In genomic region chr15:44485880-44486279, GRCh38 we compare ENCODE assay signal across 21 cellular contexts. TPM values are rescaled to one million over a fixed set of nuclear protein-coding genes. Genes with fewer than 3 reads are reported as not detected.
DNase-seq lines count a peak whose midpoint lies in the region; ATAC-seq and TF ChIP-seq lines count a peak whose summit lies in the region.
"Had no signal": no experiment of that assay in that cellular context is flagged by ENCODE, and none has a peak within 500 bp of the region (broad histone marks: within the 10 kb centered on the region; RNA-seq: fewer than 3 reads in every experiment).

No MANE protein-coding gene starts in this region.

- POLR2A ChIA-PET in activated CD8-positive, alpha-beta T cell treated with anti-CD3 and anti-CD28 coated beads for 36 hours (lab: Charles Lee), result no interaction called here
- POLR2A ChIA-PET in activated CD8-positive, alpha-beta T cell treated with anti-CD3 and anti-CD28 coated beads, Interleukin-2, amount 10 ng/mL, durations not matched to agents 7 days and 5 days (lab: Charles Lee), result no interaction called here

- no peaks in the 10 kb centered on the region for H3K27me3 Mint-ChIP-seq in activated CD8-positive, alpha-beta T cell treated with anti-CD3 and anti-CD28 coated beads for 36 hours
- no peaks in the 10 kb centered on the region for H3K27me3 Mint-ChIP-seq in activated CD8-positive, alpha-beta T cell treated with anti-CD3 and anti-CD28 coated beads, Interleukin-2, amount 10 ng/mL, durations not matched to agents 7 days and 5 days (ENCODE audit: low read depth)
- H3K27me3 Mint-ChIP-seq in natural killer cell treated with Interleukin-12 subunit alpha and Interleukin-12 subunit beta and Interleukin-15 and Interleukin-18, amount 100 ng/mL, for 72 hours, result no peaks in the 10 kb centered on the region
- H3K27me3 Mint-ChIP-seq in natural killer cell (ENCODE audit: low read depth in 2 of 2) (no peaks in the 10 kb centered on the region), memory B cell (no peaks in the 10 kb centered on the region)

- no peaks in the 10 kb centered on the region for H3K9me3 Mint-ChIP-seq in activated CD8-positive, alpha-beta T cell treated with anti-CD3 and anti-CD28 coated beads for 36 hours
- no peaks in the 10 kb centered on the region for H3K9me3 Mint-ChIP-seq in activated CD8-positive, alpha-beta T cell treated with anti-CD3 and anti-CD28 coated beads, Interleukin-2, amount 10 ng/mL, durations not matched to agents 7 days and 5 days (ENCODE audit: insufficient read depth)
- H3K9me3 Mint-ChIP-seq in natural killer cell treated with Interleukin-12 subunit alpha and Interleukin-12 subunit beta and Interleukin-15 and Interleukin-18, amount 100 ng/mL, for 72 hours, result no peaks in the 10 kb centered on the region
- H3K9me3 Mint-ChIP-seq in natural killer cell, result no peaks in the 10 kb centered on the region
- no peaks in the 10 kb centered on the region for H3K9me3 Mint-ChIP-seq in memory B cell
- H3K9me3 Mint-ChIP-seq: CD14-positive monocyte, H9 had no signal

- H3K27ac Mint-ChIP-seq in activated CD8-positive, alpha-beta T cell treated with anti-CD3 and anti-CD28 coated beads for 36 hours, result peak overlapping the region; percentile 78
- no peak overlapping the region for H3K27ac Mint-ChIP-seq in activated CD8-positive, alpha-beta T cell treated with anti-CD3 and anti-CD28 coated beads, Interleukin-2, amount 10 ng/mL, durations not matched to agents 7 days and 5 days
- peak overlapping the region; percentile 26 to 27 for H3K27ac Mint-ChIP-seq in natural killer cell treated with Interleukin-12 subunit alpha and Interleukin-12 subunit beta and Interleukin-15 and Interleukin-18, amount 100 ng/mL, for 72 hours
- H3K27ac Mint-ChIP-seq in natural killer cell (no peak overlapping the region), memory B cell (peak overlapping the region; percentile 23)
- H3K27ac Mint-ChIP-seq: CD14-positive monocyte, H9 had no signal

- CTCF ChIA-PET in activated CD8-positive, alpha-beta T cell treated with anti-CD3 and anti-CD28 coated beads for 36 hours (lab: Charles Lee), result no interaction called here
- CTCF ChIA-PET in activated CD8-positive, alpha-beta T cell treated with anti-CD3 and anti-CD28 coated beads, Interleukin-2, amount 10 ng/mL, durations not matched to agents 7 days and 5 days (lab: Charles Lee), result interaction anchor here (1.6 kb wide), 1 partner anchor 15 kb away, joined by 4 read pairs; no protein-coding TSS in a partner anchor

- H3K4me3 Mint-ChIP-seq in activated CD8-positive, alpha-beta T cell treated with anti-CD3 and anti-CD28 coated beads for 36 hours, result no peak overlapping the region
- H3K4me3 Mint-ChIP-seq in activated CD8-positive, alpha-beta T cell treated with anti-CD3 and anti-CD28 coated beads, Interleukin-2, amount 10 ng/mL, durations not matched to agents 7 days and 5 days, result no peak overlapping the region
- H3K4me3 Mint-ChIP-seq in natural killer cell treated with Interleukin-12 subunit alpha and Interleukin-12 subunit beta and Interleukin-15 and Interleukin-18, amount 100 ng/mL, for 72 hours, result no peak overlapping the region
- H3K4me3 Mint-ChIP-seq in natural killer cell, result no peak overlapping the region
- no peak overlapping the region for H3K4me3 Mint-ChIP-seq in memory B cell
- H3K4me3 Mint-ChIP-seq: CD14-positive monocyte, H9 had no signal

- peaks cover 34% of the 10 kb centered on the region for H3K4me1 Mint-ChIP-seq in activated CD8-positive, alpha-beta T cell treated with anti-CD3 and anti-CD28 coated beads for 36 hours (ENCODE audit: low read depth)
- peaks cover 4% of the 10 kb centered on the region for H3K4me1 Mint-ChIP-seq in activated CD8-positive, alpha-beta T cell treated with anti-CD3 and anti-CD28 coated beads, Interleukin-2, amount 10 ng/mL, durations not matched to agents 7 days and 5 days (ENCODE audit: low read depth)
- H3K4me1 Mint-ChIP-seq in natural killer cell treated with Interleukin-12 subunit alpha and Interleukin-12 subunit beta and Interleukin-15 and Interleukin-18, amount 100 ng/mL, for 72 hours (ENCODE audit: low read depth in 2 of 2), result peaks cover 20 to 28% of the 10 kb centered on the region in 2 donors
- H3K4me1 Mint-ChIP-seq in natural killer cell, result peaks cover 16 to 17% of the 10 kb centered on the region in 2 donors
- peaks cover 3% of the 10 kb centered on the region for H3K4me1 Mint-ChIP-seq in memory B cell

- no peak for TF ChIP-seq CTCF in activated CD8-positive, alpha-beta T cell treated with anti-CD3 and anti-CD28 coated beads for 36 hours (IDR thresholded peaks at IDR 0.05)
- no peak for TF ChIP-seq CTCF in natural killer cell (IDR thresholded peaks at IDR 0.05)

- H3K36me3 Mint-ChIP-seq in activated CD8-positive, alpha-beta T cell treated with anti-CD3 and anti-CD28 coated beads for 36 hours (ENCODE audit: low read depth), result peaks cover 31% of the 10 kb centered on the region
- H3K36me3 Mint-ChIP-seq in activated CD8-positive, alpha-beta T cell treated with anti-CD3 and anti-CD28 coated beads, Interleukin-2, amount 10 ng/mL, durations not matched to agents 7 days and 5 days (ENCODE audit: low read depth), result peaks cover 26% of the 10 kb centered on the region
- peaks cover 23% of the 10 kb centered on the region for H3K36me3 Mint-ChIP-seq in natural killer cell treated with Interleukin-12 subunit alpha and Interleukin-12 subunit beta and Interleukin-15 and Interleukin-18, amount 100 ng/mL, for 72 hours
- no peaks in the 10 kb centered on the region for H3K36me3 Mint-ChIP-seq in natural killer cell
- H3K36me3 Mint-ChIP-seq in memory B cell, result peaks cover 21% of the 10 kb centered on the region

- DNase-seq in activated CD8-positive, alpha-beta T cell treated with anti-CD3 and anti-CD28 coated beads for 36 hours, result no peak
- DNase-seq in activated CD8-positive, alpha-beta T cell treated with anti-CD3 and anti-CD28 coated beads, Interleukin-2, amount 10 ng/mL, durations not matched to agents 7 days and 5 days, result no peak
- DNase-seq in natural killer cell treated with Interleukin-12 subunit alpha and Interleukin-12 subunit beta and Interleukin-15 and Interleukin-18, amount 100 ng/mL, for 72 hours (ENCODE audit: low spot score), result no peak
- DNase-seq in natural killer cell (no peak), memory B cell (ENCODE audit: low spot score in 2 of 2) (no peak), retina (no peak), Ammon's horn (ENCODE audit: low spot score) (no peak)
- DNase-seq: BE2C, DMS153, GM23248, H9, IMR-90, KG1, MG63, NCI-H1105 treated with DMSO at 0.1 percent for 48 hours, NCI-H146, NCI-H1930, NCI-H2107, NCI-H524 treated with DMSO at 0.1 percent for 48 hours, NCI-H774 had no signal

- ATAC-seq in activated CD8-positive, alpha-beta T cell treated with anti-CD3 and anti-CD28 coated beads for 36 hours, result no peak
- no peak for ATAC-seq in activated CD8-positive, alpha-beta T cell treated with anti-CD3 and anti-CD28 coated beads, Interleukin-2, amount 10 ng/mL, durations not matched to agents 7 days and 5 days
- no peak for ATAC-seq in natural killer cell treated with Interleukin-12 subunit alpha and Interleukin-12 subunit beta and Interleukin-15 and Interleukin-18, amount 100 ng/mL, for 72 hours
- ATAC-seq in natural killer cell (no peak), memory B cell (ENCODE audit: low read depth) (no peak)

- intact Hi-C loops in activated CD8-positive, alpha-beta T cell treated with anti-CD3 and anti-CD28 coated beads for 36 hours (cut with micrococcal nuclease), result loop anchor here (10.0 kb wide), 1 partner anchor 61 kb away; the partner anchor contains the start of gene CTDSPL2
- intact Hi-C loops in natural killer cell (cut with micrococcal nuclease), result loop anchor here (10.0 kb wide), 1 partner anchor 161 kb away; no protein-coding TSS in a partner anchor

RNA-seq across cellular contexts. Expression of gene EIF3J, which starts 51.1 kb away (rescaled TPM):
- 100 to 1,000 TPM; 109 to 112 TPM for total RNA-seq in activated CD8-positive, alpha-beta T cell treated with anti-CD3 and anti-CD28 coated beads for 36 hours
- total RNA-seq in activated CD8-positive, alpha-beta T cell treated with anti-CD3 and anti-CD28 coated beads, Interleukin-2, amount 10 ng/mL, durations not matched to agents 7 days and 5 days, result 100 to 1,000 TPM in 1 of 2 experiments, 10 to 100 TPM in 1; 91.6 to 100 TPM
- 100 to 1,000 TPM in 1 of 2 donors, 10 to 100 TPM in 1; 89.1 to 121 TPM for total RNA-seq in natural killer cell treated with Interleukin-12 subunit alpha and Interleukin-12 subunit beta and Interleukin-15 and Interleukin-18, amount 100 ng/mL, for 72 hours
- total RNA-seq in natural killer cell, result 10 to 100 TPM; 53.1 to 75.7 (median 72.4) TPM

RNA-seq across cellular contexts. Expression of gene CTDSPL2, which starts 58.5 kb away (rescaled TPM):
- total RNA-seq in activated CD8-positive, alpha-beta T cell treated with anti-CD3 and anti-CD28 coated beads for 36 hours, result 10 to 100 TPM; 74.3 to 75.1 TPM
- total RNA-seq in activated CD8-positive, alpha-beta T cell treated with anti-CD3 and anti-CD28 coated beads, Interleukin-2, amount 10 ng/mL, durations not matched to agents 7 days and 5 days, result 10 to 100 TPM; 76.6 to 79.0 TPM
- total RNA-seq in natural killer cell treated with Interleukin-12 subunit alpha and Interleukin-12 subunit beta and Interleukin-15 and Interleukin-18, amount 100 ng/mL, for 72 hours, result 10 to 100 TPM; 67.2 to 67.3 TPM
- total RNA-seq in natural killer cell, result 100 to 1,000 TPM in 1 of 3 donors, 10 to 100 TPM in 2; 89.5 to 108 (median 96.5) TPM

Comparison
In these comparisons a context has a peak if more than half of its experiments do, and no peak if none do; other contexts are left out.
1. H3K27ac Mint-ChIP-seq: peak in activated CD8-positive, alpha-beta T cell treated with anti-CD3 and anti-CD28 coated beads for 36 hours (single experiment), natural killer cell treated with Interleukin-12 subunit alpha and Interleukin-12 subunit beta and Interleukin-15 and Interleukin-18, amount 100 ng/mL, for 72 hours (2 of 2) and memory B cell (single experiment); none in activated CD8-positive, alpha-beta T cell treated with anti-CD3 and anti-CD28 coated beads, Interleukin-2, amount 10 ng/mL, durations not matched to agents 7 days and 5 days (single experiment) and natural killer cell (0 of 2).